In genomic region chr19:4284176-4284958, GRCh38 we compare ENCODE assay signal across 13 cellular contexts. TPM values are rescaled to one million over a fixed set of nuclear protein-coding genes. Genes with fewer than 3 reads are reported as not detected.
A peak's percentile ranks its signal among the peaks of the same experiment; 100 is the strongest.
DNase-seq lines count a peak whose midpoint lies in the region; ATAC-seq lines count a peak whose summit lies in the region.
"Had no signal": no experiment of that assay in that cellular context is flagged by ENCODE, and none has a peak within 500 bp of the region (broad histone marks: within the 10 kb centered on the region; RNA-seq: fewer than 3 reads in every experiment).

No MANE protein-coding gene starts in this region.

- H3K27me3 ChIP-seq in HUES6 (ENCODE audit: control insufficient read depth, insufficient read depth, low read length) = peaks cover 48% of the 10 kb centered on the region
- H3K27me3 ChIP-seq: ovary had no signal

- no peak overlapping the region for H3K9ac ChIP-seq in HUES6 (ENCODE audit: low read length)

- peaks cover 6% of the 10 kb centered on the region; the same call in 1 of the 2 replicates for H3K4me1 ChIP-seq in HUES6 (ENCODE audit: control insufficient read depth, insufficient read depth, low read length)

- no peak for ATAC-seq in GM19395 (IDR thresholded peaks at IDR 0.05; ENCODE audit: unreplicated experiment)
- ATAC-seq: body of pancreas had no signal

- no peaks in the 10 kb centered on the region for H3K36me3 ChIP-seq in HUES6 (ENCODE audit: control insufficient read depth, insufficient read depth, low read length)
- H3K36me3 ChIP-seq: ovary had no signal

- H3K9me3 ChIP-seq in HUES6 (ENCODE audit: control insufficient read depth, insufficient read depth, low read depth, low read length) = no peaks in the 10 kb centered on the region
- H3K9me3 ChIP-seq: body of pancreas, ovary had no signal

- H3K4me3 ChIP-seq in HUES6 (ENCODE audit: low read depth, low read length) = peak overlapping the region; percentile 53
- H3K4me3 ChIP-seq: body of pancreas, ovary had no signal

- DNase-seq in COLO829 (ENCODE audit: low spot score) (peak; percentile 58), SK-N-DZ (ENCODE audit: low spot score) (peak; percentile 76), iris pigment epithelial cell (ENCODE audit: low read depth) (peak; percentile 23), GDM1 (lab: John Stamatoyannopoulos, UW) (no peak), inferior parietal cortex (ENCODE audit: extremely low spot score) (no peak)
- DNase-seq in activated CD4-positive, CD25-positive, alpha-beta regulatory T cell treated with anti-CD3 and anti-CD28 coated beads, Interleukin-2, amount 50 U/mL, for 72 hours = no peak
- DNase-seq: activated CD4-positive, alpha-beta T cell treated with anti-CD3 and anti-CD28 coated beads, Interleukin-2, amount 50 U/mL, for 48 hours; foreskin fibroblast; NK-92 treated with Interleukin-12 subunit alpha and Interleukin-12 subunit beta, amount 100 ng/mL, for 24 hours; ovary had no signal

- no peak overlapping the region for H3K27ac ChIP-seq in HUES6 (ENCODE audit: low read depth, low read length)
- H3K27ac ChIP-seq: body of pancreas, ovary had no signal

RNA-seq across cellular contexts. Expression of gene SHD, which starts 5.3 kb away (rescaled TPM):
- 210 and 265 TPM in 2 replicates for polyA plus RNA-seq in SK-N-DZ (2014; cell fraction: cytosol; rRNA removed)
- 520 and 595 TPM in 2 replicates for polyA plus RNA-seq in SK-N-DZ (2014; cell fraction: nucleus; rRNA removed)

RNA-seq across cellular contexts. Expression of gene TMIGD2, which starts 17.8 kb away (rescaled TPM):
- polyA plus RNA-seq in SK-N-DZ (2014; cell fraction: cytosol; rRNA removed) = 11.5 and 13.9 TPM in 2 replicates
- polyA plus RNA-seq in SK-N-DZ (2014; cell fraction: nucleus; rRNA removed) = 0.60 and 3.6 TPM in 2 replicates

RNA-seq across cellular contexts. Expression of gene FSD1, which starts 20.0 kb away (rescaled TPM):
- 127 and 150 TPM in 2 replicates for polyA plus RNA-seq in SK-N-DZ (2014; cell fraction: cytosol; rRNA removed)
- 340 and 346 TPM in 2 replicates for polyA plus RNA-seq in SK-N-DZ (2014; cell fraction: nucleus; rRNA removed)

RNA-seq across cellular contexts. Expression of gene YJU2, which starts 37.5 kb away (rescaled TPM):
- 24.5 and 25.6 TPM in 2 replicates for polyA plus RNA-seq in SK-N-DZ (2014; cell fraction: cytosol; rRNA removed)
- polyA plus RNA-seq in SK-N-DZ (2014; cell fraction: nucleus; rRNA removed) = 10.1 and 11.3 TPM in 2 replicates

RNA-seq across cellular contexts. Expression of gene STAP2, which starts 54.3 kb away (rescaled TPM):
- polyA plus RNA-seq in SK-N-DZ (2014; cell fraction: cytosol; rRNA removed) = 3.9 and 6.6 TPM in 2 replicates
- polyA plus RNA-seq in SK-N-DZ (2014; cell fraction: nucleus; rRNA removed) = 3.0 and 7.3 TPM in 2 replicates

Comparison
In these comparisons a context has a peak if more than half of its experiments do, and no peak if none do; other contexts are left out.
1. DNase-seq: peak in COLO829 (single experiment), SK-N-DZ (single experiment) and iris pigment epithelial cell (single experiment); none in GDM1 (single experiment), activated CD4-positive, CD25-positive, alpha-beta regulatory T cell treated with anti-CD3 and anti-CD28 coated beads, Interleukin-2, amount 50 U/mL, for 72 hours (single experiment) and inferior parietal cortex (single experiment).